1 cellular context compared by ENCODE assay signal in the genomic region with DNA sequence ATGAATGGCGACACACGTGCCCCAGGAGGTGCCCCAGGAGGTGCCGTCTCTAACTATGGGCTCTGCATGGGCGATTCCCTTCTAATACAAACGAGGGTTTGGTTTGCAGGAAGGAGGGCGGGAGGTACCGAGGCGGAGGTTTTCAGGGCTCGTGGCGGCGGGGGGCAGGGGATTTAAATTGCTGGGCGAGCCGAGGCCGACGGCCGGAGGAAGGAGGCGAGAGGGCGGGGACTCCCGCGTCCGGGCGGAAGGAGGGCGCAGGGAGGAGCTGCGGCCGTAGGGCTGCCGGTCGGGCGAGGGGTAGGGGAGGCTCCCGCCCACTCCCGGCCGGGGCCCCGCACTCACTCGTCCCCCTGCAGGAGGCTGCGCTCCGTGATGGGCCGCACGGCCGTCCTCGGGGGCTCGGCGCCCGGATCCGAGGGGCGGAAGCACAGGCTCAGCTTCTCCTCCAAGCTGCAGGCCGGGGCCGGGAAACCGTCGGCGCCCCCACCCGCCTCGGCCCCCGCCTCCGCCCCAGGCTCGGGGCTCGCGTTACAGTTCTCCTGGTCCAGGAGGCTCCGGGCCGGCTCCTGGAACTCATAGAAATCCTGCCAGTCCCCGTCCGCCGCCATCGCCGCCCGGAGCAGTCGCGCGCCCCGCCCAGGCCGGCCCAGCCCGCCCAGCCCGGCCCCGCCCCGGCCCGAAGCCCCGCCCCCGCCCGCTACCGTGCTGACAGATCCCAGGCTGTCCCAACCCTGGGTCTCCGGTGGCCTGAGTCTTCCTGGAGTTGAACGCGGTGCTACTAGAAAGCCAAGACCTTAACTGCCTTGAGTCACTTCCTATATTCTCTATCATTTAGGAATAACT.
TF ChIP-seq lines count a peak whose summit lies in the region.

A gene with protein sequence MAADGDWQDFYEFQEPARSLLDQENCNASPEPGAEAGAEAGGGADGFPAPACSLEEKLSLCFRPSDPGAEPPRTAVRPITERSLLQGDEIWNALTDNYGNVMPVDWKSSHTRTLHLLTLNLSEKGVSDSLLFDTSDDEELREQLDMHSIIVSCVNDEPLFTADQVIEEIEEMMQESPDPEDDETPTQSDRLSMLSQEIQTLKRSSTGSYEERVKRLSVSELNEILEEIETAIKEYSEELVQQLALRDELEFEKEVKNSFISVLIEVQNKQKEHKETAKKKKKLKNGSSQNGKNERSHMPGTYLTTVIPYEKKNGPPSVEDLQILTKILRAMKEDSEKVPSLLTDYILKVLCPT (minus strand): TSS at position 637 of the 846 bp plus-strand sequence. CDS start 26 bp downstream, at position 611.

TF ChIP-seq in HEK293, 187 proteins besides CTCF, POLR2A, EP300 and RAD21 (continued from another document and continues in another):
- TF ChIP-seq, protein P1, sequence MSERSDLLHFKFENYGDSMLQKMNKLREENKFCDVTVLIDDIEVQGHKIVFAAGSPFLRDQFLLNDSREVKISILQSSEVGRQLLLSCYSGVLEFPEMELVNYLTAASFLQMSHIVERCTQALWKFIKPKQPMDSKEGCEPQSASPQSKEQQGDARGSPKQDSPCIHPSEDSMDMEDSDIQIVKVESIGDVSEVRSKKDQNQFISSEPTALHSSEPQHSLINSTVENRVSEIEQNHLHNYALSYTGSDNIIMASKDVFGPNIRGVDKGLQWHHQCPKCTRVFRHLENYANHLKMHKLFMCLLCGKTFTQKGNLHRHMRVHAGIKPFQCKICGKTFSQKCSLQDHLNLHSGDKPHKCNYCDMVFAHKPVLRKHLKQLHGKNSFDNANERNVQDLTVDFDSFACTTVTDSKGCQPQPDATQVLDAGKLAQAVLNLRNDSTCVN (tag by site-specific recombination; optimal IDR thresholded peaks at IDR 0.05) = peak; percentile 54
- peak; percentile 36; the same call in 1 of the 2 replicates for TF ChIP-seq ZNF341 (tag by site-specific recombination; IDR thresholded peaks at IDR 0.05; ENCODE audit: low read depth)
- TF ChIP-seq ZFHX2 (tag by site-specific recombination; conservative IDR thresholded peaks at IDR 0.05) = peak; percentile 65
- peak; percentile 61 for TF ChIP-seq ZNF335 (tag by site-specific recombination; conservative IDR thresholded peaks at IDR 0.05)
- TF ChIP-seq GLIS1 (tag by site-specific recombination; IDR thresholded peaks at IDR 0.05) = peak; percentile 55
- peak; percentile 77 for TF ChIP-seq KLF9 (tag by site-specific recombination; IDR thresholded peaks at IDR 0.05; ENCODE audit: low read depth)
- TF ChIP-seq SP2 (tag by site-specific recombination; IDR thresholded peaks at IDR 0.05) = peak; percentile 78
- TF ChIP-seq, protein P2, sequence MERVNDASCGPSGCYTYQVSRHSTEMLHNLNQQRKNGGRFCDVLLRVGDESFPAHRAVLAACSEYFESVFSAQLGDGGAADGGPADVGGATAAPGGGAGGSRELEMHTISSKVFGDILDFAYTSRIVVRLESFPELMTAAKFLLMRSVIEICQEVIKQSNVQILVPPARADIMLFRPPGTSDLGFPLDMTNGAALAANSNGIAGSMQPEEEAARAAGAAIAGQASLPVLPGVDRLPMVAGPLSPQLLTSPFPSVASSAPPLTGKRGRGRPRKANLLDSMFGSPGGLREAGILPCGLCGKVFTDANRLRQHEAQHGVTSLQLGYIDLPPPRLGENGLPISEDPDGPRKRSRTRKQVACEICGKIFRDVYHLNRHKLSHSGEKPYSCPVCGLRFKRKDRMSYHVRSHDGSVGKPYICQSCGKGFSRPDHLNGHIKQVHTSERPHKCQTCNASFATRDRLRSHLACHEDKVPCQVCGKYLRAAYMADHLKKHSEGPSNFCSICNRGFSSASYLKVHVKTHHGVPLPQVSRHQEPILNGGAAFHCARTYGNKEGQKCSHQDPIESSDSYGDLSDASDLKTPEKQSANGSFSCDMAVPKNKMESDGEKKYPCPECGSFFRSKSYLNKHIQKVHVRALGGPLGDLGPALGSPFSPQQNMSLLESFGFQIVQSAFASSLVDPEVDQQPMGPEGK (tag by site-specific recombination; IDR thresholded peaks at IDR 0.05) = peak; percentile 37; the same call in 1 of the 2 replicates
- peak; percentile 76; the same call in 1 of the 2 replicates for TF ChIP-seq KLF8 (tag by site-specific recombination; IDR thresholded peaks at IDR 0.05)
- TF ChIP-seq, protein P3, sequence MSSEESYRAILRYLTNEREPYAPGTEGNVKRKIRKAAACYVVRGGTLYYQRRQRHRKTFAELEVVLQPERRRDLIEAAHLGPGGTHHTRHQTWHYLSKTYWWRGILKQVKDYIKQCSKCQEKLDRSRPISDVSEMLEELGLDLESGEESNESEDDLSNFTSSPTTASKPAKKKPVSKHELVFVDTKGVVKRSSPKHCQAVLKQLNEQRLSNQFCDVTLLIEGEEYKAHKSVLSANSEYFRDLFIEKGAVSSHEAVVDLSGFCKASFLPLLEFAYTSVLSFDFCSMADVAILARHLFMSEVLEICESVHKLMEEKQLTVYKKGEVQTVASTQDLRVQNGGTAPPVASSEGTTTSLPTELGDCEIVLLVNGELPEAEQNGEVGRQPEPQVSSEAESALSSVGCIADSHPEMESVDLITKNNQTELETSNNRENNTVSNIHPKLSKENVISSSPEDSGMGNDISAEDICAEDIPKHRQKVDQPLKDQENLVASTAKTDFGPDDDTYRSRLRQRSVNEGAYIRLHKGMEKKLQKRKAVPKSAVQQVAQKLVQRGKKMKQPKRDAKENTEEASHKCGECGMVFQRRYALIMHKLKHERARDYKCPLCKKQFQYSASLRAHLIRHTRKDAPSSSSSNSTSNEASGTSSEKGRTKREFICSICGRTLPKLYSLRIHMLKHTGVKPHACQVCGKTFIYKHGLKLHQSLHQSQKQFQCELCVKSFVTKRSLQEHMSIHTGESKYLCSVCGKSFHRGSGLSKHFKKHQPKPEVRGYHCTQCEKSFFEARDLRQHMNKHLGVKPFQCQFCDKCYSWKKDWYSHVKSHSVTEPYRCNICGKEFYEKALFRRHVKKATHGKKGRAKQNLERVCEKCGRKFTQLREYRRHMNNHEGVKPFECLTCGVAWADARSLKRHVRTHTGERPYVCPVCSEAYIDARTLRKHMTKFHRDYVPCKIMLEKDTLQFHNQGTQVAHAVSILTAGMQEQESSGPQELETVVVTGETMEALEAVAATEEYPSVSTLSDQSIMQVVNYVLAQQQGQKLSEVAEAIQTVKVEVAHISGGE (tag by site-specific recombination; conservative IDR thresholded peaks at IDR 0.05; ENCODE audit: low read depth) = peak; percentile 72
- peak; percentile 55 for TF ChIP-seq ZBTB17 (tag by site-specific recombination; IDR thresholded peaks at IDR 0.05)
- peak; percentile 54; the same call in 1 of the 2 replicates for TF ChIP-seq ZNF76 (tag by site-specific recombination; IDR thresholded peaks at IDR 0.05; ENCODE audit: borderline replicate concordance, low read depth)
- TF ChIP-seq SP3 (tag by site-specific recombination; IDR thresholded peaks at IDR 0.05) = peak; percentile 82
- TF ChIP-seq ZNF155 (tag by site-specific recombination; IDR thresholded peaks at IDR 0.05) = no peak
- TF ChIP-seq ZBTB20 (tag by site-specific recombination; IDR thresholded peaks at IDR 0.05) = peak; percentile 89; the same call in 1 of the 2 replicates
- TF ChIP-seq, protein P4, sequence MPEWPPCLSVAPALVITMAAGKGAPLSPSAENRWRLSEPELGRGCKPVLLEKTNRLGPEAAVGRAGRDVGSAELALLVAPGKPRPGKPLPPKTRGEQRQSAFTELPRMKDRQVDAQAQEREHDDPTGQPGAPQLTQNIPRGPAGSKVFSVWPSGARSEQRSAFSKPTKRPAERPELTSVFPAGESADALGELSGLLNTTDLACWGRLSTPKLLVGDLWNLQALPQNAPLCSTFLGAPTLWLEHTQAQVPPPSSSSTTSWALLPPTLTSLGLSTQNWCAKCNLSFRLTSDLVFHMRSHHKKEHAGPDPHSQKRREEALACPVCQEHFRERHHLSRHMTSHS (tag by site-specific recombination; IDR thresholded peaks at IDR 0.05) = no peak
- 0 out of 2 replicates have a peak, but pooled peaks have one; percentile 13 for TF ChIP-seq ZNF366 (tag by site-specific recombination; conservative IDR thresholded peaks at IDR 0.05)
- 0 out of 2 replicates have a peak, but pooled peaks have one; percentile 40 for TF ChIP-seq ZNF792 (tag by site-specific recombination; IDR thresholded peaks at IDR 0.05)
- TF ChIP-seq GLIS2 (tag by site-specific recombination; IDR thresholded peaks at IDR 0.05) = peak; percentile 53
- TF ChIP-seq ZXDB (tag by site-specific recombination; IDR thresholded peaks at IDR 0.05) = peak; percentile 52; the same call in 1 of the 2 replicates
- TF ChIP-seq, protein P5, sequence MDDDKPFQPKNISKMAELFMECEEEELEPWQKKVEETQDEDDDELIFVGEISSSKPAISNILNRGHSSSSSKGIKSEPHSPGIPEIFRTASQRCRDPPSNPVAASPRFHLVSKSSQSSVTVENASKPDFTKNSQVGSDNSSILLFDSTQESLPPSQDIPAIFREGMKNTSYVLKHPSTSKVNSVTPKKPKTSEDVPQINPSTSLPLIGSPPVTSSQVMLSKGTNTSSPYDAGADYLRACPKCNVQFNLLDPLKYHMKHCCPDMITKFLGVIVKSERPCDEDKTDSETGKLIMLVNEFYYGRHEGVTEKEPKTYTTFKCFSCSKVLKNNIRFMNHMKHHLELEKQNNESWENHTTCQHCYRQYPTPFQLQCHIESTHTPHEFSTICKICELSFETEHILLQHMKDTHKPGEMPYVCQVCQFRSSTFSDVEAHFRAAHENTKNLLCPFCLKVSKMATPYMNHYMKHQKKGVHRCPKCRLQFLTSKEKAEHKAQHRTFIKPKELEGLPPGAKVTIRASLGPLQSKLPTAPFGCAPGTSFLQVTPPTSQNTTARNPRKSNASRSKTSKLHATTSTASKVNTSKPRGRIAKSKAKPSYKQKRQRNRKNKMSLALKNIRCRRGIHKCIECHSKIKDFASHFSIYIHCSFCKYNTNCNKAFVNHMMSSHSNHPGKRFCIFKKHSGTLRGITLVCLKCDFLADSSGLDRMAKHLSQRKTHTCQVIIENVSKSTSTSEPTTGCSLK (tag by site-specific recombination; IDR thresholded peaks at IDR 0.05) = no peak
- peak; percentile 49; the same call in 1 of the 2 replicates for TF ChIP-seq ZNF394 (tag by site-specific recombination; IDR thresholded peaks at IDR 0.05; ENCODE audit: borderline replicate concordance)
- peak; percentile 45 for TF ChIP-seq EGR2 (tag by site-specific recombination; IDR thresholded peaks at IDR 0.05; ENCODE audit: low read depth)
- TF ChIP-seq, protein P6, sequence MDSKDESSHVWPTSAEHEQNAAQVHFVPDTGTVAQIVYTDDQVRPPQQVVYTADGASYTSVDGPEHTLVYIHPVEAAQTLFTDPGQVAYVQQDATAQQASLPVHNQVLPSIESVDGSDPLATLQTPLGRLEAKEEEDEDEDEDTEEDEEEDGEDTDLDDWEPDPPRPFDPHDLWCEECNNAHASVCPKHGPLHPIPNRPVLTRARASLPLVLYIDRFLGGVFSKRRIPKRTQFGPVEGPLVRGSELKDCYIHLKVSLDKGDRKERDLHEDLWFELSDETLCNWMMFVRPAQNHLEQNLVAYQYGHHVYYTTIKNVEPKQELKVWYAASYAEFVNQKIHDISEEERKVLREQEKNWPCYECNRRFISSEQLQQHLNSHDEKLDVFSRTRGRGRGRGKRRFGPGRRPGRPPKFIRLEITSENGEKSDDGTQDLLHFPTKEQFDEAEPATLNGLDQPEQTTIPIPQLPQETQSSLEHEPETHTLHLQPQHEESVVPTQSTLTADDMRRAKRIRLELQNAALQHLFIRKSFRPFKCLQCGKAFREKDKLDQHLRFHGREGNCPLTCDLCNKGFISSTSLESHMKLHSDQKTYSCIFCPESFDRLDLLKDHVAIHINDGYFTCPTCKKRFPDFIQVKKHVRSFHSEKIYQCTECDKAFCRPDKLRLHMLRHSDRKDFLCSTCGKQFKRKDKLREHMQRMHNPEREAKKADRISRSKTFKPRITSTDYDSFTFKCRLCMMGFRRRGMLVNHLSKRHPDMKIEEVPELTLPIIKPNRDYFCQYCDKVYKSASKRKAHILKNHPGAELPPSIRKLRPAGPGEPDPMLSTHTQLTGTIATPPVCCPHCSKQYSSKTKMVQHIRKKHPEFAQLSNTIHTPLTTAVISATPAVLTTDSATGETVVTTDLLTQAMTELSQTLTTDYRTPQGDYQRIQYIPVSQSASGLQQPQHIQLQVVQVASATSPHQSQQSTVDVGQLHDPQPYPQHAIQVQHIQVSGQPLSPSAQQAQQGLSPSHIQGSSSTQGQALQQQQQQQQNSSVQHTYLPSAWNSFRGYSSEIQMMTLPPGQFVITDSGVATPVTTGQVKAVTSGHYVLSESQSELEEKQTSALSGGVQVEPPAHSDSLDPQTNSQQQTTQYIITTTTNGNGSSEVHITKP (tag by site-specific recombination; IDR thresholded peaks at IDR 0.05) = 0 out of 2 replicates have a peak, but pooled peaks have one; percentile 17
- TF ChIP-seq, protein P7, sequence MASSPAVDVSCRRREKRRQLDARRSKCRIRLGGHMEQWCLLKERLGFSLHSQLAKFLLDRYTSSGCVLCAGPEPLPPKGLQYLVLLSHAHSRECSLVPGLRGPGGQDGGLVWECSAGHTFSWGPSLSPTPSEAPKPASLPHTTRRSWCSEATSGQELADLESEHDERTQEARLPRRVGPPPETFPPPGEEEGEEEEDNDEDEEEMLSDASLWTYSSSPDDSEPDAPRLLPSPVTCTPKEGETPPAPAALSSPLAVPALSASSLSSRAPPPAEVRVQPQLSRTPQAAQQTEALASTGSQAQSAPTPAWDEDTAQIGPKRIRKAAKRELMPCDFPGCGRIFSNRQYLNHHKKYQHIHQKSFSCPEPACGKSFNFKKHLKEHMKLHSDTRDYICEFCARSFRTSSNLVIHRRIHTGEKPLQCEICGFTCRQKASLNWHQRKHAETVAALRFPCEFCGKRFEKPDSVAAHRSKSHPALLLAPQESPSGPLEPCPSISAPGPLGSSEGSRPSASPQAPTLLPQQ (tag by site-specific recombination; IDR thresholded peaks at IDR 0.05) = no peak
- no peak for TF ChIP-seq ZNF404 (tag by site-specific recombination; IDR thresholded peaks at IDR 0.05)
- no peak for TF ChIP-seq ZSCAN23 (tag by site-specific recombination; IDR thresholded peaks at IDR 0.05)
- TF ChIP-seq ZSCAN30 (tag by site-specific recombination; IDR thresholded peaks at IDR 0.05) = no peak
- TF ChIP-seq, protein P8, sequence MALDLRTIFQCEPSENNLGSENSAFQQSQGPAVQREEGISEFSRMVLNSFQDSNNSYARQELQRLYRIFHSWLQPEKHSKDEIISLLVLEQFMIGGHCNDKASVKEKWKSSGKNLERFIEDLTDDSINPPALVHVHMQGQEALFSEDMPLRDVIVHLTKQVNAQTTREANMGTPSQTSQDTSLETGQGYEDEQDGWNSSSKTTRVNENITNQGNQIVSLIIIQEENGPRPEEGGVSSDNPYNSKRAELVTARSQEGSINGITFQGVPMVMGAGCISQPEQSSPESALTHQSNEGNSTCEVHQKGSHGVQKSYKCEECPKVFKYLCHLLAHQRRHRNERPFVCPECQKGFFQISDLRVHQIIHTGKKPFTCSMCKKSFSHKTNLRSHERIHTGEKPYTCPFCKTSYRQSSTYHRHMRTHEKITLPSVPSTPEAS (tag by site-specific recombination; IDR thresholded peaks at IDR 0.05) = no peak
- peak; percentile 34; the same call in 1 of the 2 replicates for TF ChIP-seq SP7 (tag by site-specific recombination; IDR thresholded peaks at IDR 0.05)
